Comparison of ENCODE assay signal across 9 cellular contexts in genomic region chr13:91313581-91313980, GRCh38.
DNase-seq lines count a peak whose midpoint lies in the region; ATAC-seq and TF ChIP-seq lines count a peak whose summit lies in the region.
"Had no signal": no experiment of that assay in that cellular context is flagged by ENCODE, and none has a peak within 500 bp of the region (broad histone marks: within the 10 kb centered on the region; RNA-seq: fewer than 3 reads in every experiment).

No MANE protein-coding gene starts in this region.

- ATAC-seq in GM18907 (IDR thresholded peaks at IDR 0.05; ENCODE audit: unreplicated experiment) = peak; percentile 85
- peak; percentile 50 for ATAC-seq in GM21576 (IDR thresholded peaks at IDR 0.05; ENCODE audit: unreplicated experiment)
- peak; percentile 65 for ATAC-seq in HG03342 (IDR thresholded peaks at IDR 0.05; ENCODE audit: unreplicated experiment)
- peak; percentile 83 for ATAC-seq in central memory CD8-positive, alpha-beta T cell (replicated peaks; ENCODE audit: extremely low read depth, poor library complexity, severe bottlenecking)

- no peaks in the 10 kb centered on the region for H3K4me1 Mint-ChIP-seq in central memory CD8-positive, alpha-beta T cell
- peaks cover 26% of the 10 kb centered on the region for H3K4me1 Mint-ChIP-seq in nephron progenitor cell

- DNase-seq in central memory CD8-positive, alpha-beta T cell (ENCODE audit: low spot score in 2 of 2) = no peak
- DNase-seq in head of caudate nucleus (no peak), kidney tubule cell (ENCODE audit: low spot score) (no peak), nephron progenitor cell (no peak)
- DNase-seq: T1000 had no signal

- peak overlapping the region; percentile 37 for H3K4me3 Mint-ChIP-seq in central memory CD8-positive, alpha-beta T cell
- H3K4me3 Mint-ChIP-seq in nephron progenitor cell = no peak overlapping the region
- H3K4me3 Mint-ChIP-seq: activated naive CD8-positive, alpha-beta T cell had no signal

- H3K36me3 Mint-ChIP-seq in central memory CD8-positive, alpha-beta T cell (ENCODE audit: insufficient read depth) = no peaks in the 10 kb centered on the region
- no peaks in the 10 kb centered on the region for H3K36me3 Mint-ChIP-seq in nephron progenitor cell (ENCODE audit: low read depth)
- H3K36me3 Mint-ChIP-seq: activated naive CD8-positive, alpha-beta T cell had no signal

- H3K9me3 Mint-ChIP-seq in central memory CD8-positive, alpha-beta T cell = no peaks in the 10 kb centered on the region
- no peaks in the 10 kb centered on the region for H3K9me3 Mint-ChIP-seq in nephron progenitor cell

- H3K27me3 Mint-ChIP-seq in central memory CD8-positive, alpha-beta T cell = peaks cover 10% of the 10 kb centered on the region
- H3K27me3 Mint-ChIP-seq in nephron progenitor cell (ENCODE audit: low read depth, poor library complexity) = peaks cover 3% of the 10 kb centered on the region

- intact Hi-C loops in head of caudate nucleus (cut with DNase I) = no loop called here

- TF ChIP-seq CTCF in nephron progenitor cell (IDR thresholded peaks at IDR 0.05) = no peak

- no peak overlapping the region for H3K27ac Mint-ChIP-seq in central memory CD8-positive, alpha-beta T cell (ENCODE audit: low read depth)
- no peak overlapping the region for H3K27ac Mint-ChIP-seq in nephron progenitor cell
- H3K27ac Mint-ChIP-seq: activated naive CD8-positive, alpha-beta T cell had no signal
